In the genomic region with DNA sequence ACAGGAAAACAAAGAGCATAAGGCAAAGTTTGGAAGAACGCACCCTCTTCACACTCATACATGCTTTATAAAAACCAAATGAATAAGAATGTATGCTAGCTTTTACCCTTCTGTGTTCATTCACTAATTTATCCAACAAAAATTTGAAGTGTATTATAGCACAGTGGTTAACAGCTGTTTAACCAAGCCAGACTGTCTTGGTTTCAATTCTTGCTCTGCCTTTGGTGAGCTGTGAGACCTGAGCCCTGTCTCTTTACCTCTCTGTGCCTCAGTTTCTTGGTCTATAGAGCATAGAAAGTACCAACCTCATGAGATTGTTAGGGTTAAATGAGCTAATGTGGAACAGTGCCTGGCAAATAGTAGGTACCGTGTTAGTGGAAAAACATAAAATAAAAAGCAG, we compare ENCODE assay signal across 34 cellular contexts.
"Had no signal": no experiment of that assay in that cellular context is flagged by ENCODE, and none has a peak within 500 bp of the region (broad histone marks: within the 10 kb centered on the region; RNA-seq: fewer than 3 reads in every experiment).

No MANE protein-coding gene starts in this region.

- FAIRE-seq: astrocyte had no signal

- H3K9me3 ChIP-seq: adrenal gland, body of pancreas, breast epithelium, colonic mucosa had no signal

- H3K36me3 ChIP-seq: adrenal gland, brain microvascular endothelial cell, breast epithelium, colonic mucosa had no signal

- H3K27me3 ChIP-seq: adrenal gland, body of pancreas, brain microvascular endothelial cell, breast epithelium, colonic mucosa had no signal

- H3K4me1 ChIP-seq: adrenal gland, body of pancreas, breast epithelium, colonic mucosa had no signal

- ATAC-seq: activated CD8-positive, alpha-beta T cell treated with anti-CD3 and anti-CD28 coated beads for 36 hours; activated naive CD4-positive, alpha-beta T cell treated with anti-CD3 and anti-CD28 coated beads, Interleukin-2, amount 50 U/mL, for 72 hours; activated T-cell treated with anti-CD3 and anti-CD28 coated beads, Interleukin-2, amount 50 U/mL, for 4 hours; activated T-cell treated with anti-CD3 and anti-CD28 coated beads, Interleukin-2, amount 50 U/mL, for 72 hours; activated T-helper 17 cell treated with anti-CD3 and anti-CD28 coated beads, Interleukin-2, amount 50 U/mL, for 72 hours; body of pancreas; WTC11 had no signal

- H3K27ac ChIP-seq: adrenal gland, body of pancreas, brain microvascular endothelial cell, breast epithelium, colonic mucosa, WERI-Rb-1 had no signal

- H3K4me3 ChIP-seq: adrenal gland, body of pancreas, breast epithelium, colonic mucosa had no signal

- DNase-seq: activated CD4-positive, alpha-beta memory T cell treated with anti-CD3 and anti-CD28 coated beads for 36 hours; activated CD4-positive, alpha-beta T cell treated with anti-CD3 and anti-CD28 coated beads for 4 hours; activated CD4-positive, alpha-beta T cell treated with anti-CD3 and anti-CD28 coated beads, Interleukin-2, amount 10 ng/mL, durations not matched to agents 24 days and 14 days; activated CD4-positive, alpha-beta T cell treated with anti-CD3 and anti-CD28 coated beads, Interleukin-2, amount 50 U/mL, for 1 hour; activated CD4-positive, alpha-beta T cell treated with anti-CD3 and anti-CD28 coated beads, Interleukin-2, amount 50 U/mL, for 4 hours; activated CD4-positive, CD25-positive, alpha-beta regulatory T cell treated with anti-CD3 and anti-CD28 coated beads, Interleukin-2, amount 50 U/mL, for 72 hours; activated CD8-positive, alpha-beta memory T cell treated with anti-CD3 and anti-CD28 coated beads, Interleukin-2, amount 50 U/mL, for 4 hours; activated CD8-positive, alpha-beta T cell treated with anti-CD3 and anti-CD28 coated beads for 36 hours; activated effector memory CD4-positive, alpha-beta T cell treated with anti-CD3 and anti-CD28 coated beads, Interleukin-2, amount 50 U/mL, for 16 hours; activated gamma-delta T cell treated with Interleukin-2 at 50 U/mL for 16 hours; activated naive CD4-positive, alpha-beta T cell; activated naive CD4-positive, alpha-beta T cell treated with anti-CD3 and anti-CD28 coated beads for 36 hours; activated naive CD4-positive, alpha-beta T cell treated with anti-CD3 and anti-CD28 coated beads, Interleukin-2, amount 50 U/mL, for 16 hours; activated naive CD8-positive, alpha-beta T cell treated with anti-CD3 and anti-CD28 coated beads for 36 hours; activated T-cell treated with anti-CD3 and anti-CD28 coated beads for 4 hours; activated T-cell treated with anti-CD3 and anti-CD28 coated beads, Interleukin-2, amount 50 U/mL, for 1 hour; activated T-cell treated with anti-CD3 and anti-CD28 coated beads, Interleukin-2, amount 50 U/mL, for 4 hours; activated T-cell treated with anti-CD3 and anti-CD28 coated beads, Interleukin-2, amount 50 U/mL, for 72 hours; adrenal gland; amniotic stem cell; aorta; body of pancreas; brain microvascular endothelial cell; central memory CD4-positive, alpha-beta T cell; cerebellar nuclear complex; colonic mucosa; T-helper 2 cell; T-helper 9 cell; WERI-Rb-1 had no signal
